ENCODE assay signal across 18 cellular contexts in genomic region chr5:166624573-166624972, GRCh38.
DNase-seq lines count a peak whose midpoint lies in the region; ATAC-seq and TF ChIP-seq lines count a peak whose summit lies in the region.
"Had no signal": no experiment of that assay in that cellular context is flagged by ENCODE, and none has a peak within 500 bp of the region (broad histone marks: within the 10 kb centered on the region; RNA-seq: fewer than 3 reads in every experiment).

No MANE protein-coding gene starts in this region.

- H3K4me1 Mint-ChIP-seq in activated CD4-positive, alpha-beta memory T cell treated with anti-CD3 and anti-CD28 coated beads, Interleukin-2, amount 10 ng/mL, durations not matched to agents 7 days and 5 days, result no peaks in the 10 kb centered on the region
- no peaks in the 10 kb centered on the region for H3K4me1 Mint-ChIP-seq in HFFc6 (ENCODE audit: low read depth)
- H3K4me1 Mint-ChIP-seq: CD4-positive, CD25-positive, alpha-beta regulatory T cell had no signal

- H3K27ac Mint-ChIP-seq in activated CD4-positive, alpha-beta memory T cell treated with anti-CD3 and anti-CD28 coated beads, Interleukin-2, amount 10 ng/mL, durations not matched to agents 7 days and 5 days, result no peak overlapping the region
- H3K27ac Mint-ChIP-seq in HFFc6, result no peak overlapping the region
- H3K27ac Mint-ChIP-seq: CD4-positive, CD25-positive, alpha-beta regulatory T cell had no signal

- H3K27me3 Mint-ChIP-seq in activated CD4-positive, alpha-beta memory T cell treated with anti-CD3 and anti-CD28 coated beads, Interleukin-2, amount 10 ng/mL, durations not matched to agents 7 days and 5 days, result no peaks in the 10 kb centered on the region
- H3K27me3 Mint-ChIP-seq in HFFc6 (ENCODE audit: insufficient read depth), result no peaks in the 10 kb centered on the region
- H3K27me3 Mint-ChIP-seq: CD4-positive, CD25-positive, alpha-beta regulatory T cell had no signal

- no peak for ATAC-seq in HG02571 (IDR thresholded peaks at IDR 0.05; ENCODE audit: unreplicated experiment)
- ATAC-seq: GM12878 had no signal

- peaks cover 6% of the 10 kb centered on the region for H3K9me3 Mint-ChIP-seq in activated CD4-positive, alpha-beta memory T cell treated with anti-CD3 and anti-CD28 coated beads, Interleukin-2, amount 10 ng/mL, durations not matched to agents 7 days and 5 days
- H3K9me3 Mint-ChIP-seq in HFFc6, result peaks cover 48% of the 10 kb centered on the region

- no peak overlapping the region for H3K4me3 Mint-ChIP-seq in activated CD4-positive, alpha-beta memory T cell treated with anti-CD3 and anti-CD28 coated beads, Interleukin-2, amount 10 ng/mL, durations not matched to agents 7 days and 5 days
- H3K4me3 Mint-ChIP-seq in HFFc6, result no peak overlapping the region
- H3K4me3 Mint-ChIP-seq: CD4-positive, CD25-positive, alpha-beta regulatory T cell had no signal

- H3K4me3 ChIP-seq in choroid plexus epithelial cell (ENCODE audit: low read depth, low read length) (no peak overlapping the region), retinal pigment epithelial cell (ENCODE audit: low read length) (no peak overlapping the region)
- H3K4me3 ChIP-seq: GM12878, MG63, SJCRH30 had no signal

- CTCF ChIA-PET in activated CD4-positive, alpha-beta memory T cell treated with anti-CD3 and anti-CD28 coated beads, Interleukin-2, amount 10 ng/mL, durations not matched to agents 7 days and 5 days (lab: Charles Lee), result no interaction called here

- DNase-seq in NCI-H226, result peak; percentile 52
- DNase-seq in choroid plexus epithelial cell (ENCODE audit: low read depth), result peak; percentile 6
- DNase-seq in iris pigment epithelial cell (ENCODE audit: low read depth), result peak; percentile 40
- DNase-seq in retinal pigment epithelial cell (ENCODE audit: low read depth), result peak; percentile 52
- no peak for DNase-seq in activated CD4-positive, alpha-beta memory T cell treated with anti-CD3 and anti-CD28 coated beads, Interleukin-2, amount 10 ng/mL, durations not matched to agents 7 days and 5 days
- no peak for DNase-seq in mucosa of gallbladder (ENCODE audit: low spot score)
- DNase-seq in HFFc6, result no peak
- DNase-seq: ACHN; CD4-positive, CD25-positive, alpha-beta regulatory T cell; DMS53; MG63; NCI-H1092 treated with DMSO at 0.1 percent for 48 hours; NCI-H187; NCI-H2171; NCI-H510A treated with DMSO at 0.1 percent for 48 hours; SJCRH30 had no signal

- POLR2A ChIA-PET in activated CD4-positive, alpha-beta memory T cell treated with anti-CD3 and anti-CD28 coated beads, Interleukin-2, amount 10 ng/mL, durations not matched to agents 7 days and 5 days (lab: Charles Lee), result no interaction called here

- H3K36me3 Mint-ChIP-seq in activated CD4-positive, alpha-beta memory T cell treated with anti-CD3 and anti-CD28 coated beads, Interleukin-2, amount 10 ng/mL, durations not matched to agents 7 days and 5 days (ENCODE audit: low read depth), result no peaks in the 10 kb centered on the region
- no peaks in the 10 kb centered on the region for H3K36me3 Mint-ChIP-seq in HFFc6 (ENCODE audit: low read depth)
- H3K36me3 Mint-ChIP-seq: CD4-positive, CD25-positive, alpha-beta regulatory T cell had no signal

- TF ChIP-seq CTCF in choroid plexus epithelial cell (conservative IDR thresholded peaks at IDR 0.05; ENCODE audit: low read depth, low read length), result no peak
- TF ChIP-seq CTCF in retinal pigment epithelial cell (conservative IDR thresholded peaks at IDR 0.05; ENCODE audit: low read depth, low read length), result no peak
- no peak for TF ChIP-seq CTCF in HFFc6 (IDR thresholded peaks at IDR 0.05)

Comparison
In these comparisons a context has a peak if more than half of its experiments do, and no peak if none do; other contexts are left out.
1. DNase-seq: peak in NCI-H226 (single experiment), choroid plexus epithelial cell (single experiment), iris pigment epithelial cell (single experiment) and retinal pigment epithelial cell (single experiment); none in activated CD4-positive, alpha-beta memory T cell treated with anti-CD3 and anti-CD28 coated beads, Interleukin-2, amount 10 ng/mL, durations not matched to agents 7 days and 5 days (single experiment), mucosa of gallbladder (single experiment) and HFFc6 (single experiment).